Comparison of ENCODE assay signal across 10 cellular contexts in the genomic region with DNA sequence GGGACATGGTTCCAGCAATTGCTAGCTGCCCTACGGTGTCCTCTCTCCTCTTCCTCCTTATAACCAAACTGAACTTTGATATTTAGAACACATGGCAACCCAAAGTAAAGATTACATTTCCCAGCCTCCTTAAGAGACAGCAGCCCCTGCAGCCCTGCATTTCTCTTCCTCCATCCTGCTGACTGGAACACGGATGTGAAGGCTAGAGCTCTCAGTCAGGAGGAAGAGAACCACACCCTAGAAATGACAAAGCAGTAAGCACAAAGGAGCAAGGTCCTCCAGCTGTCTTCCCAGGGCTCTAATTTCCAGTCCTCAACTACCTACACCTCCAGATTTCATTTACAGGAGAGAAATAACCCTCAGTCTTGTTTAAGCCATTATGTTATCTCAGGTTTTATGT. TPM values are rescaled to one million over a fixed set of nuclear protein-coding genes. Genes with fewer than 3 reads are reported as not detected.
DNase-seq lines count a peak whose midpoint lies in the region; TF ChIP-seq lines count a peak whose summit lies in the region.
"Had no signal": no experiment of that assay in that cellular context is flagged by ENCODE, and none has a peak within 500 bp of the region (broad histone marks: within the 10 kb centered on the region; RNA-seq: fewer than 3 reads in every experiment).

No MANE protein-coding gene starts in this region.

- peaks cover 20 to 62% of the 10 kb centered on the region in 2 donors for H3K36me3 Mint-ChIP-seq in CD4-positive, alpha-beta memory T cell
- H3K36me3 Mint-ChIP-seq in neural crest cell (ENCODE audit: low read depth) = peaks cover 14% of the 10 kb centered on the region

- no peak for DNase-seq in CD4-positive, alpha-beta memory T cell
- DNase-seq in RPMI7951 (ENCODE audit: low read depth) (peak; percentile 21), neural crest cell (ENCODE audit: low read depth, low spot score) (no peak), medulla oblongata (ENCODE audit: extremely low spot score) (no peak), NCI-H1105 treated with DMSO at 0.1 percent for 48 hours (lab: John Stamatoyannopoulos, UW) (no peak), GM13977 (ENCODE audit: low spot score) (no peak)
- no peak for DNase-seq in activated CD4-positive, alpha-beta T cell treated with anti-CD3 and anti-CD28 coated beads for 4 hours
- DNase-seq: amniotic stem cell, occipital lobe had no signal

- H3K27ac ChIP-seq in CD4-positive, alpha-beta memory T cell (ENCODE audit: low read depth, low read length) = no peak overlapping the region
- peak overlapping the region; percentile 62 to 83 for H3K27ac ChIP-seq in esophagus (ENCODE audit: low read depth in 2 of 2, low read length in 1 of 2)

- TF ChIP-seq CTCF in neural crest cell (conservative IDR thresholded peaks at IDR 0.05) (no peak), GM13977 (IDR thresholded peaks at IDR 0.05; ENCODE audit: extremely low read depth, insufficient read depth, missing control alignments) (no peak)

- H3K4me1 Mint-ChIP-seq in CD4-positive, alpha-beta memory T cell = peaks cover 13 to 24% (median 16%) of the 10 kb centered on the region in 4 donors
- H3K4me1 Mint-ChIP-seq in neural crest cell = peaks cover 31% of the 10 kb centered on the region

- H3K9me3 Mint-ChIP-seq in CD4-positive, alpha-beta memory T cell = no peaks in the 10 kb centered on the region
- H3K9me3 Mint-ChIP-seq in neural crest cell = no peaks in the 10 kb centered on the region

- peaks cover 53% of the 10 kb centered on the region for H3K36me3 ChIP-seq in CD4-positive, alpha-beta memory T cell (ENCODE audit: insufficient read depth, low read length)
- peaks cover 5 to 16% of the 10 kb centered on the region in 2 donors for H3K36me3 ChIP-seq in esophagus (ENCODE audit: control insufficient read depth in 2 of 2, insufficient read depth in 2 of 2, low read length in 1 of 2)

- 43 to 50% methylated on average over 2 of the region's 2 CpGs for WGBS in esophagus, 2 donors

- no peaks in the 10 kb centered on the region for H3K27me3 Mint-ChIP-seq in CD4-positive, alpha-beta memory T cell
- no peaks in the 10 kb centered on the region for H3K27me3 Mint-ChIP-seq in neural crest cell (ENCODE audit: low read depth)

- peak overlapping the region in 4 of 7 donors; percentile 7 to 73 (median 27) for H3K27ac Mint-ChIP-seq in CD4-positive, alpha-beta memory T cell
- peak overlapping the region; percentile 69 for H3K27ac Mint-ChIP-seq in neural crest cell (ENCODE audit: unreplicated experiment)

- no peaks in the 10 kb centered on the region for H3K9me3 ChIP-seq in CD4-positive, alpha-beta memory T cell (ENCODE audit: control insufficient read depth in 1 of 2, low read length in 2 of 2)
- no peaks in the 10 kb centered on the region for H3K9me3 ChIP-seq in esophagus (ENCODE audit: control insufficient read depth in 2 of 2, insufficient read depth in 1 of 2, low read depth in 1 of 2, low read length in 1 of 2)

- intact Hi-C loops in CD4-positive, alpha-beta memory T cell (cut with micrococcal nuclease) = loop anchor here (1.0 kb wide), 2 partner anchors 178 to 334 kb away; no protein-coding TSS in a partner anchor

- H3K27me3 ChIP-seq in CD4-positive, alpha-beta memory T cell (ENCODE audit: insufficient read depth, low read length) = no peaks in the 10 kb centered on the region
- H3K27me3 ChIP-seq in esophagus (ENCODE audit: control insufficient read depth in 1 of 2, insufficient read depth in 2 of 2, low read length in 2 of 2) = no peaks in the 10 kb centered on the region

- peak overlapping the region in 1 of 8 donors; percentile 47 for H3K4me3 Mint-ChIP-seq in CD4-positive, alpha-beta memory T cell
- H3K4me3 Mint-ChIP-seq in neural crest cell = peak overlapping the region; percentile 51

- H3K4me1 ChIP-seq in CD4-positive, alpha-beta memory T cell (ENCODE audit: insufficient read depth, low read length) = peaks cover 18% of the 10 kb centered on the region
- peaks cover 0 to 4% of the 10 kb centered on the region in 2 donors for H3K4me1 ChIP-seq in esophagus (ENCODE audit: control insufficient read depth in 2 of 2, insufficient read depth in 2 of 2, low read length in 1 of 2)

- no peak overlapping the region for H3K4me3 ChIP-seq in CD4-positive, alpha-beta memory T cell (ENCODE audit: low read length in 2 of 2)
- no peak overlapping the region for H3K4me3 ChIP-seq in esophagus (ENCODE audit: low read depth in 1 of 2, low read length in 2 of 2)

- POLR2A ChIA-PET in CD4-positive, alpha-beta memory T cell (lab: Charles Lee; ENCODE audit: partially characterized antibody) = interaction anchor here (0.9 to 1.6 kb wide), 3 partner anchors 11 to 189 kb away, joined by 3 to 6 read pairs (median 3); partner anchors contain the start of genes DYNC1LI2 and NAE1

- CTCF ChIA-PET in CD4-positive, alpha-beta memory T cell (lab: Charles Lee; ENCODE audit: partially characterized antibody) = interaction anchor here (1.1 to 8.8 kb wide), 7 partner anchors 10 to 335 kb away, joined by 3 to 76 read pairs (median 9); partner anchors contain the start of gene DYNC1LI2

- in situ Hi-C loops in GM13977 (cut with MboI; ENCODE audit: low pct_unique_long_range_greater_than_20kb, low sequenced_read_pairs, unreplicated experiment) = loop anchor here (25.0 kb wide), 1 partner anchor 328 kb away; no protein-coding TSS in a partner anchor

RNA-seq across cellular contexts. Expression of gene DYNC1LI2, which starts 10.9 kb away (rescaled TPM):
- 10 to 100 TPM; 73.2 to 78.1 TPM for total RNA-seq in CD4-positive, alpha-beta memory T cell
- polyA plus RNA-seq in CD4-positive, alpha-beta memory T cell = 10 to 100 TPM; 16.0 to 32.9 TPM
- total RNA-seq in RPMI7951 (2014; rRNA removed; shearing (Covaris generic)) = 60.1 and 63.3 TPM in 2 replicates
- polyA plus RNA-seq in esophagus = 10 to 100 TPM; 34.5 to 41.3 TPM
- total RNA-seq in neural crest cell = 125 and 127 TPM in 2 replicates

RNA-seq across cellular contexts. Expression of gene CMTM4, which starts 44.0 kb away (rescaled TPM):
- total RNA-seq in CD4-positive, alpha-beta memory T cell = 1 to 10 TPM; 2.0 to 2.2 TPM
- polyA plus RNA-seq in CD4-positive, alpha-beta memory T cell = under 1 TPM in 1 of 2 donors, not detected in 1; 0.21 TPM
- 20.5 and 22.4 TPM in 2 replicates for total RNA-seq in RPMI7951 (2014; rRNA removed; shearing (Covaris generic))
- 1 to 10 TPM; 5.1 to 7.3 TPM for polyA plus RNA-seq in esophagus
- 31.7 and 32.5 TPM in 2 replicates for total RNA-seq in neural crest cell
